Comparison of ENCODE assay signal across 8 cellular contexts in genomic region chr9:78236511-78236950, GRCh38. TPM values are rescaled to one million over a fixed set of nuclear protein-coding genes. Genes with fewer than 3 reads are reported as not detected.
DNase-seq lines count a peak whose midpoint lies in the region; ATAC-seq and TF ChIP-seq lines count a peak whose summit lies in the region.

No MANE protein-coding gene starts in this region.

- no peaks in the 10 kb centered on the region for H3K9me3 ChIP-seq in DND-41 (ENCODE audit: insufficient read depth, low read length, severe bottlenecking)
- H3K9me3 ChIP-seq in HUES48 (ENCODE audit: control insufficient read depth, insufficient read depth, low read length) = no peaks in the 10 kb centered on the region

- peaks cover 7% of the 10 kb centered on the region for H4K20me1 ChIP-seq in DND-41 (ENCODE audit: insufficient read depth, low read length)

- H3K4me2 ChIP-seq in DND-41 (ENCODE audit: insufficient read depth, low read length) = peak overlapping the region; percentile 64

- peaks cover 35% of the 10 kb centered on the region for H3K4me1 Mint-ChIP-seq in activated T-helper 2 cell treated with anti-CD3 and anti-CD28 coated beads, Interferon-gamma antibody, Interleukin-2, Interleukin-4, amounts not matched to agents 10 μg/mL and 5 μg/mL and 100 μg/mL, durations not matched to agents 14 hours and 24 hours and 36 hours (ENCODE audit: low read depth)
- H3K4me1 Mint-ChIP-seq in stimulated activated effector memory CD8-positive, alpha-beta T cell treated with anti-CD3 and anti-CD28 coated beads, Interleukin-12 subunit alpha, Interleukin-12 subunit beta, amount 100 ng/mL, for 72 hours = peaks cover 27% of the 10 kb centered on the region

- peaks cover 29% of the 10 kb centered on the region for H3K36me3 Mint-ChIP-seq in activated T-helper 2 cell treated with anti-CD3 and anti-CD28 coated beads, Interferon-gamma antibody, Interleukin-2, Interleukin-4, amounts not matched to agents 10 μg/mL and 5 μg/mL and 100 μg/mL, durations not matched to agents 14 hours and 24 hours and 36 hours (ENCODE audit: low read depth)
- peaks cover 30% of the 10 kb centered on the region for H3K36me3 Mint-ChIP-seq in stimulated activated effector memory CD8-positive, alpha-beta T cell treated with anti-CD3 and anti-CD28 coated beads, Interleukin-12 subunit alpha, Interleukin-12 subunit beta, amount 100 ng/mL, for 72 hours

- H3K9ac ChIP-seq in DND-41 (ENCODE audit: low read depth, low read length) (peak overlapping the region; percentile 73), HUES48 (ENCODE audit: low read depth, low read length) (peak overlapping the region; percentile 75; the same call in 1 of the 2 replicates)

- H3K4me1 ChIP-seq in DND-41 (ENCODE audit: insufficient read depth, low read length) = peaks cover 49% of the 10 kb centered on the region
- H3K4me1 ChIP-seq in HUES48 (ENCODE audit: control insufficient read depth, insufficient read depth, low read length) = no peaks in the 10 kb centered on the region

- peaks cover 43% of the 10 kb centered on the region for H3K79me2 ChIP-seq in DND-41 (ENCODE audit: insufficient read depth, low read length)

- TF ChIP-seq CTCF in DND-41 (IDR thresholded peaks at IDR 0.05; ENCODE audit: borderline replicate concordance, extremely low read depth, low read length, poor library complexity, severe bottlenecking) = no peak

- H3K27ac ChIP-seq in DND-41 (ENCODE audit: low read length) = peak overlapping the region; percentile 74
- H3K27ac ChIP-seq in HUES48 (ENCODE audit: low read depth, low read length) = peak overlapping the region; percentile 92

- no peaks in the 10 kb centered on the region for H3K27me3 Mint-ChIP-seq in activated T-helper 2 cell treated with anti-CD3 and anti-CD28 coated beads, Interferon-gamma antibody, Interleukin-2, Interleukin-4, amounts not matched to agents 10 μg/mL and 5 μg/mL and 100 μg/mL, durations not matched to agents 14 hours and 24 hours and 36 hours (ENCODE audit: low read depth)

- peak; percentile 15 for ATAC-seq in DND-41 (ENCODE audit: insufficient read depth, low read depth)
- peak; percentile 14 for ATAC-seq in GM21360 (IDR thresholded peaks at IDR 0.05; ENCODE audit: unreplicated experiment)
- ATAC-seq in stimulated activated effector memory CD8-positive, alpha-beta T cell treated with anti-CD3 and anti-CD28 coated beads, Interleukin-12 subunit alpha, Interleukin-12 subunit beta, amount 100 ng/mL, for 72 hours = peak; percentile 25

- H3K4me3 ChIP-seq in DND-41 (ENCODE audit: low read depth in 1 of 2, low read length in 2 of 2) = peak overlapping the region; percentile 80 to 95
- peak overlapping the region; percentile 76 for H3K4me3 ChIP-seq in HUES48 (ENCODE audit: low read depth, low read length)
- peak overlapping the region; percentile 88 for H3K4me3 ChIP-seq in iPS-11a (ENCODE audit: low read depth, low read length)

- intact Hi-C loops in activated T-helper 2 cell treated with anti-CD3 and anti-CD28 coated beads, Interferon-gamma antibody, Interleukin-2, Interleukin-4, amounts not matched to agents 10 μg/mL and 5 μg/mL and 100 μg/mL, durations not matched to agents 14 hours and 24 hours and 36 hours (cut with micrococcal nuclease) = loop anchor here (2.0 to 10.0 kb wide), 2 partner anchors 60 to 262 kb away; partner anchors contain the start of gene PSAT1

- no peaks in the 10 kb centered on the region for H3K27me3 ChIP-seq in DND-41 (ENCODE audit: insufficient read depth, low read length, poor library complexity)
- no peaks in the 10 kb centered on the region for H3K27me3 ChIP-seq in HUES48 (ENCODE audit: control insufficient read depth, insufficient read depth, low read length)

- DNase-seq in DND-41 = no peak
- DNase-seq in activated T-helper 2 cell treated with anti-CD3 and anti-CD28 coated beads, Interferon-gamma antibody, Interleukin-2, Interleukin-4, amounts not matched to agents 10 μg/mL and 5 μg/mL and 100 μg/mL, durations not matched to agents 14 hours and 24 hours and 36 hours (ENCODE audit: low spot score) = no peak
- no peak for DNase-seq in stimulated activated effector memory CD8-positive, alpha-beta T cell treated with anti-CD3 and anti-CD28 coated beads, Interleukin-12 subunit alpha, Interleukin-12 subunit beta, amount 100 ng/mL, for 72 hours (ENCODE audit: low spot score in 2 of 2)
- no peak for DNase-seq in inferior parietal cortex (ENCODE audit: extremely low spot score)
- no peak for DNase-seq in GOT3 (lab: John Stamatoyannopoulos, UW)

- H3K9me3 Mint-ChIP-seq in activated T-helper 2 cell treated with anti-CD3 and anti-CD28 coated beads, Interferon-gamma antibody, Interleukin-2, Interleukin-4, amounts not matched to agents 10 μg/mL and 5 μg/mL and 100 μg/mL, durations not matched to agents 14 hours and 24 hours and 36 hours = no peaks in the 10 kb centered on the region
- H3K9me3 Mint-ChIP-seq in stimulated activated effector memory CD8-positive, alpha-beta T cell treated with anti-CD3 and anti-CD28 coated beads, Interleukin-12 subunit alpha, Interleukin-12 subunit beta, amount 100 ng/mL, for 72 hours = no peaks in the 10 kb centered on the region

- H3K36me3 ChIP-seq in DND-41 (ENCODE audit: insufficient read depth, low read length) (peaks cover 35% of the 10 kb centered on the region), HUES48 (ENCODE audit: control insufficient read depth, insufficient read depth, low read length) (peaks cover 18% of the 10 kb centered on the region)

- H3K4me3 Mint-ChIP-seq in activated T-helper 2 cell treated with anti-CD3 and anti-CD28 coated beads, Interferon-gamma antibody, Interleukin-2, Interleukin-4, amounts not matched to agents 10 μg/mL and 5 μg/mL and 100 μg/mL, durations not matched to agents 14 hours and 24 hours and 36 hours (ENCODE audit: low read depth) = no peak overlapping the region
- H3K4me3 Mint-ChIP-seq in stimulated activated effector memory CD8-positive, alpha-beta T cell treated with anti-CD3 and anti-CD28 coated beads, Interleukin-12 subunit alpha, Interleukin-12 subunit beta, amount 100 ng/mL, for 72 hours = no peak overlapping the region

- peak overlapping the region; percentile 63 for H3K27ac Mint-ChIP-seq in activated T-helper 2 cell treated with anti-CD3 and anti-CD28 coated beads, Interferon-gamma antibody, Interleukin-2, Interleukin-4, amounts not matched to agents 10 μg/mL and 5 μg/mL and 100 μg/mL, durations not matched to agents 14 hours and 24 hours and 36 hours
- H3K27ac Mint-ChIP-seq in stimulated activated effector memory CD8-positive, alpha-beta T cell treated with anti-CD3 and anti-CD28 coated beads, Interleukin-12 subunit alpha, Interleukin-12 subunit beta, amount 100 ng/mL, for 72 hours = peak overlapping the region; percentile 93

- peak overlapping the region; percentile 80 for H2AFZ ChIP-seq in DND-41 (ENCODE audit: low read depth, low read length)

RNA-seq across cellular contexts. Expression of gene CEP78, which starts 0.7 kb away (rescaled TPM):
- 33.7 and 36.5 TPM in 2 replicates for total RNA-seq in activated T-helper 2 cell treated with anti-CD3 and anti-CD28 coated beads, Interferon-gamma antibody, Interleukin-2, Interleukin-4, amounts not matched to agents 10 μg/mL and 5 μg/mL and 100 μg/mL, durations not matched to agents 14 hours and 24 hours and 36 hours
